In the genomic region with DNA sequence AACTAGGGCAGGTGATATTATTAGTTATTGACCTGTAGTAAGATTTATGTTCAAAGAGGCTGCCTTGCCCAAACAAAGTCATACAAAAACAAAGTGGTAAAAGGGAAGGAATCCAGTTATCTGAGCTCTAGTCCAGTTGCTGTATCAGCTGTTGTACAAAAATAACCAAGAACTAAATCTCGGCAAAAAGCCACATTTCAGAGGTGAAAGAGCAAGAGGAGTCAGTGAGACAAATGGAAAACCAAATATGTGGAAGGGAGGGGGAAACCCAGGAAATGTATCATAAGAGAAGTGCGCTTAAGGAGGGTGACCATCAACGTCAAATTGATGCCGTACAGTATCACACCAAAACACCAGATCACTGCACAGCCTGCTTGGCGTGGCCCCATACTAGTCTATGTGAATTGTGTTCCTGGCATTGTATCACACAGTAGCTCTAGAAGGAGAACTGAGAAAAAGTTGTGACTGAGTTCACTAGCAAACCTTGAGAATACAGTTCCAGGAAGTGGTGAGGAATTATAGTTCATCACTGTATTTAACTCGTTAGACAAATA, we compare ENCODE assay signal across 8 cellular contexts. TPM values are rescaled to one million over a fixed set of nuclear protein-coding genes. Genes with fewer than 3 reads are reported as not detected.
DNase-seq lines count a peak whose midpoint lies in the region; ATAC-seq, FAIRE-seq and TF ChIP-seq lines count a peak whose summit lies in the region.

No MANE protein-coding gene starts in this region.

- no peak overlapping the region for H3K4me3 ChIP-seq in endothelial cell of umbilical vein (replicated peaks in 1 of 3; ENCODE audit: insufficient read depth in 1 of 3, low read depth in 1 of 3, low read length in 3 of 3)

- H4K20me1 ChIP-seq in endothelial cell of umbilical vein (replicated peaks; ENCODE audit: control insufficient read depth, extremely low read depth, insufficient read depth, low read length), result no peaks in the 10 kb centered on the region

- FAIRE-seq in endothelial cell of umbilical vein (lab: Jason Lieb, UNC), result peak; percentile 75

- no peaks in the 10 kb centered on the region for H3K9me3 ChIP-seq in CD4-positive, alpha-beta T cell (ENCODE audit: control insufficient read depth, low read length)
- no peaks in the 10 kb centered on the region for H3K9me3 ChIP-seq in endothelial cell of umbilical vein (replicated peaks; ENCODE audit: control insufficient read depth, insufficient read depth, low read length)

- POLR2A ChIA-PET in CD4-positive, alpha-beta T cell (lab: Charles Lee), result interaction anchor here (0.6 to 1.4 kb wide), 2 partner anchors 155 to 463 kb away, joined by 5 to 10 read pairs; a partner anchor contains a TSS
- POLR2A ChIA-PET in endothelial cell of umbilical vein (lab: Charles Lee) (no interaction called here), MCF 10A (lab: Yijun Ruan, JAX) (no interaction called here)

- H3K36me3 ChIP-seq in endothelial cell of umbilical vein (ENCODE audit: control insufficient read depth in 2 of 2, extremely low read depth in 1 of 2, insufficient read depth in 2 of 2, low read length in 2 of 2), result peaks cover 7 to 13% of the 10 kb centered on the region in 2 experiments

- no peak for TF ChIP-seq CTCF in CD4-positive, alpha-beta T cell (IDR thresholded peaks at IDR 0.05)
- TF ChIP-seq CTCF in endothelial cell of umbilical vein (IDR thresholded peaks at IDR 0.05; ENCODE audit: extremely low read depth in 1 of 2, insufficient read depth in 1 of 2, low read depth in 1 of 2, low read length in 2 of 2), result no peak
- TF ChIP-seq CTCF in MCF 10A (IDR thresholded peaks at IDR 0.05; ENCODE audit: unreplicated experiment), result no peak

- BruUV-seq in endothelial cell of umbilical vein (replicated peaks; lab: Mats Ljungman, UMichigan) (no TSS peak), MCF 10A (replicated peaks; lab: Mats Ljungman, UMichigan) (no TSS peak)

- no peaks in the 10 kb centered on the region for H3K27me3 ChIP-seq in CD4-positive, alpha-beta T cell (ENCODE audit: control insufficient read depth, insufficient read depth, low read length)
- no peaks in the 10 kb centered on the region for H3K27me3 ChIP-seq in endothelial cell of umbilical vein (ENCODE audit: control insufficient read depth in 2 of 2, insufficient read depth in 2 of 2, low read length in 2 of 2)

- intact Hi-C loops in CD4-positive, alpha-beta T cell (cut with DNase I, micrococcal nuclease), result no loop called here
- intact Hi-C loops in endothelial cell of umbilical vein (cut with micrococcal nuclease), result no loop called here
- intact Hi-C loops in MCF 10A (cut with micrococcal nuclease), result loop anchor here (5.0 kb wide), 1 partner anchor 165 kb away; no protein-coding TSS in a partner anchor

- peak overlapping the region; percentile 47 for H2AFZ ChIP-seq in endothelial cell of umbilical vein (ENCODE audit: low read depth, low read length)

- peak overlapping the region; percentile 35 for H3K27ac Mint-ChIP-seq in CD4-positive, alpha-beta T cell
- no peak overlapping the region for H3K27ac Mint-ChIP-seq in MCF 10A (ENCODE audit: low read depth, unreplicated experiment)

- CTCF ChIA-PET in CD4-positive, alpha-beta T cell (lab: Charles Lee), result interaction anchor here (1.7 kb wide), 1 partner anchor 178 kb away, joined by 5 read pairs; a partner anchor contains a TSS
- CTCF ChIA-PET in endothelial cell of umbilical vein (lab: Charles Lee) (interaction anchor here (1.2 to 1.4 kb wide), 2 partner anchors 9 to 178 kb away, joined by 3 to 4 read pairs; a partner anchor contains a TSS), MCF 10A (lab: Yijun Ruan, JAX) (no interaction called here)

- no peaks in the 10 kb centered on the region for H3K9me3 Mint-ChIP-seq in CD4-positive, alpha-beta T cell
- H3K9me3 Mint-ChIP-seq in MCF 10A (ENCODE audit: unreplicated experiment), result no peaks in the 10 kb centered on the region

- H3K4me3 Mint-ChIP-seq in CD4-positive, alpha-beta T cell, result no peak overlapping the region
- no peak overlapping the region for H3K4me3 Mint-ChIP-seq in MCF 10A (ENCODE audit: unreplicated experiment)

- peaks cover 30% of the 10 kb centered on the region for H3K4me1 ChIP-seq in endothelial cell of umbilical vein (ENCODE audit: control insufficient read depth, extremely low read depth, insufficient read depth, low read length)

- no peak for TF ChIP-seq POLR2A in endothelial cell of umbilical vein (IDR thresholded peaks at IDR 0.05; ENCODE audit: low read depth, low read length)

- no peak overlapping the region for H3K27ac ChIP-seq in CD4-positive, alpha-beta T cell (ENCODE audit: low read depth, low read length)
- peak overlapping the region; percentile 3 for H3K27ac ChIP-seq in endothelial cell of umbilical vein (ENCODE audit: insufficient read depth, low read depth, low read length)

- peaks cover 32% of the 10 kb centered on the region for H3K36me3 Mint-ChIP-seq in CD4-positive, alpha-beta T cell (ENCODE audit: low read depth)
- peaks cover 18% of the 10 kb centered on the region for H3K36me3 Mint-ChIP-seq in MCF 10A (ENCODE audit: insufficient read depth, unreplicated experiment)

- peaks cover 4% of the 10 kb centered on the region for H3K79me2 ChIP-seq in endothelial cell of umbilical vein (ENCODE audit: control insufficient read depth, insufficient read depth, low read length)

- dilution Hi-C loops in endothelial cell of umbilical vein (cut with MboI; ENCODE audit: extremely low pct_ligation_motif_present, low sequenced_read_pairs), result no loop called here

- peak; percentile 54 for ATAC-seq in CD4-positive, alpha-beta T cell (ENCODE audit: poor library complexity)
- peak; percentile 56 for ATAC-seq in GM19438 (IDR thresholded peaks at IDR 0.05; ENCODE audit: low read depth, unreplicated experiment)
- peak; percentile 61 for ATAC-seq in HG03460 (IDR thresholded peaks at IDR 0.05; ENCODE audit: unreplicated experiment)

- no peaks in the 10 kb centered on the region for H3K9me1 ChIP-seq in endothelial cell of umbilical vein (replicated peaks; ENCODE audit: control insufficient read depth, extremely low read depth, insufficient read depth, low read length)

- H3K4me2 ChIP-seq in endothelial cell of umbilical vein (ENCODE audit: insufficient read depth, low read length), result peak overlapping the region; percentile 18

- H3K27me3 Mint-ChIP-seq in CD4-positive, alpha-beta T cell, result no peaks in the 10 kb centered on the region
- no peaks in the 10 kb centered on the region for H3K27me3 Mint-ChIP-seq in MCF 10A (ENCODE audit: insufficient read depth, unreplicated experiment)

- H3K9ac ChIP-seq in endothelial cell of umbilical vein (replicated peaks; ENCODE audit: extremely low read depth, insufficient read depth, low read length), result no peak overlapping the region

- peaks cover 72% of the 10 kb centered on the region for H3K4me1 Mint-ChIP-seq in CD4-positive, alpha-beta T cell (ENCODE audit: low read depth)
- H3K4me1 Mint-ChIP-seq in MCF 10A (ENCODE audit: insufficient read depth, unreplicated experiment), result no peaks in the 10 kb centered on the region

- no peak for DNase-seq in CD4-positive, alpha-beta T cell
- peak; percentile 76 for DNase-seq in endothelial cell of umbilical vein (ENCODE audit: low read depth, low spot score)
- DNase-seq in stromal cell of bone marrow (ENCODE audit: low read depth), result peak; percentile 49
- no peak for DNase-seq in MCF 10A (ENCODE audit: unreplicated experiment)
- DNase-seq in hippocampal formation (lab: John Stamatoyannopoulos, UW), result no peak
- no peak for DNase-seq in SK-N-DZ (ENCODE audit: low spot score)

TF ChIP-seq in endothelial cell of umbilical vein, 7 proteins besides CTCF, POLR2A, EP300 and RAD21:
- TF ChIP-seq FOS (IDR thresholded peaks at IDR 0.05; ENCODE audit: borderline replicate concordance, insufficient read depth, low read length), result no peak
- no peak for TF ChIP-seq GATA2 (IDR thresholded peaks at IDR 0.05; ENCODE audit: insufficient read depth, insufficient read length, low read depth, low read length)
- TF ChIP-seq EZH2 (IDR thresholded peaks at IDR 0.05; ENCODE audit: borderline replicate concordance, low read depth, low read length, severe bottlenecking), result no peak
- TF ChIP-seq POLR2AphosphoS5 (IDR thresholded peaks at IDR 0.05; ENCODE audit: insufficient read depth, low read depth, low read length), result no peak
- no peak for TF ChIP-seq JUN (IDR thresholded peaks at IDR 0.05; ENCODE audit: borderline replicate concordance, insufficient read depth, insufficient read length, low read depth)
- TF ChIP-seq, protein P1, sequence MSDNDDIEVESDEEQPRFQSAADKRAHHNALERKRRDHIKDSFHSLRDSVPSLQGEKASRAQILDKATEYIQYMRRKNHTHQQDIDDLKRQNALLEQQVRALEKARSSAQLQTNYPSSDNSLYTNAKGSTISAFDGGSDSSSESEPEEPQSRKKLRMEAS (IDR thresholded peaks at IDR 0.05; ENCODE audit: insufficient read depth, insufficient read length), result no peak
- no peak for TF ChIP-seq MYC (IDR thresholded peaks at IDR 0.05; ENCODE audit: low read depth, low read length)

RNA-seq across cellular contexts. Expression of a gene that starts 6.4 kb away (rescaled TPM):
- total RNA-seq in CD4-positive, alpha-beta T cell, result 1 to 10 TPM; 2.2 to 2.5 TPM
- 3.2 and 3.4 TPM in 2 replicates for total RNA-seq in endothelial cell of umbilical vein
- 0.80 and 0.97 TPM in 2 replicates for polyA plus RNA-seq in endothelial cell of umbilical vein
- 0.81 and 1.2 TPM in 2 replicates for polyA plus RNA-seq in endothelial cell of umbilical vein (2011; cell fraction: cytosol; rRNA removed)
- polyA plus RNA-seq in endothelial cell of umbilical vein (2011; cell fraction: nucleus; rRNA removed), result 1.3 and 3.6 TPM in 2 replicates
- 0.74 and 0.76 TPM in 2 replicates for polyA plus RNA-seq in endothelial cell of umbilical vein (2012)
- 2.2 and 2.5 TPM in 2 replicates for polyA minus RNA-seq in endothelial cell of umbilical vein
- polyA minus RNA-seq in endothelial cell of umbilical vein (2011; cell fraction: cytosol; rRNA and poly(A)+ RNA removed), result not detected
- 6.0 and 6.3 TPM in 2 replicates for polyA minus RNA-seq in endothelial cell of umbilical vein (2011; cell fraction: nucleus; rRNA and poly(A)+ RNA removed)
- total RNA-seq in MCF 10A (2022), result 1.1 and 1.8 TPM in 2 replicates
- 4.0 and 8.7 TPM in 2 replicates for polyA plus RNA-seq in SK-N-DZ (2014; cell fraction: cytosol; rRNA removed)
- 4.7 and 6.4 TPM in 2 replicates for polyA plus RNA-seq in SK-N-DZ (2014; cell fraction: nucleus; rRNA removed)

Comparison
In these comparisons a context has a peak if more than half of its experiments do, and no peak if none do; other contexts are left out.
1. DNase-seq: peak in endothelial cell of umbilical vein (single experiment) and stromal cell of bone marrow (single experiment); none in CD4-positive, alpha-beta T cell (0 of 10), MCF 10A (single experiment), hippocampal formation (0 of 2) and SK-N-DZ (single experiment).
2. Peak in every context shown above with its lines, with median percentiles within 50 percentile points of each other: ATAC-seq.